ENCODE assay signal across 9 cellular contexts in the genomic region with DNA sequence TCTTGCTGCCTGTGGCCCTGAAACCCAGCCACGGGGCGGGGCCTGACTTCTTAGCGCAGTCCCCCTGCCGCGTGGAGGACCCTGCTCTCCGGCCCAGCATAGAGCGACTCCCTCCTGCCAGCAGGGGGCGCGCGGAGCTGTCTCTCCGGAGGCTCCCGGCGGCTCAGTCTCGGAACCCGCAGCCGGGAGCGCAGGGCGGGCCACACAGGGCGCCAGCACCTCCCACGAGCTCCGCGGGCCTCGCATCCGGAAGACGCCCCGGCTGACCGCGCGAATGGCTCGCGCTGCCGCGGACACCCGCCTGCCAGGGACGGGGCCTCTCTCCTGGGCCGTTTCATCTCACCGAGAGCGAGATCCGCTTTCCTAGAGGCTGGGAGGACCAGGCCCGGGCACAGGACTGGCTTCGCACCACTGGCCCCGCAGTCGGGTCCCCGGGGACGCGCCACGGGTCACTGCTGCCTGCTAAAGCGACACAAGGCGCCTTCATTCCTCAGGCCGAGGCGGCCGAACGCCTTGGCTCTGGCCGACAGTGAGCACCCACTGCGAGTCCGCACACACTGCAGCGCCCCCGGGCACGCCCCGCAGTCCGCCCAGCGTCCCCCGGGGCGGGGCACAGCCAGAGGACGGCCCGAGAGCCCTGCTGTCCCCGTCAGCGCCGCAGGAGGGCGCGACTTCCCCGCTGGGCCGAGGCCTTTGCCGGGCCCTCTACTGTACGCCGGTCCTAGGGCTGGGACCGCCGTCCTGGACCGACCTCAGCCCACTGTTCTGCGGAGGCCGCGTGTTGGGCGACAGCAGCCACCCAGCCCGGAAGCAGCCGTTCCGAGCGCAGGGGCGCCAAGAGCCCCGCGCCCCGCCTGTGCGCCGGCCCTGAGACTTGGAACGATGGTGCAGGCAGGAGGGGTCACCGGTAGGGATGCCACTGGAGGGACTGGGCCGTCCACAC. TPM values are rescaled to one million over a fixed set of nuclear protein-coding genes. Genes with fewer than 3 reads are reported as not detected.
A peak's percentile ranks its signal among the peaks of the same experiment; 100 is the strongest.
DNase-seq lines count a peak whose midpoint lies in the region; ATAC-seq and TF ChIP-seq lines count a peak whose summit lies in the region.
"Had no signal": no experiment of that assay in that cellular context is flagged by ENCODE, and none has a peak within 500 bp of the region (broad histone marks: within the 10 kb centered on the region; RNA-seq: fewer than 3 reads in every experiment).

No MANE protein-coding gene starts in this region.

- intact Hi-C loops in activated B cell treated with CpG ODN at 0.5 μM for 24 hours (cut with micrococcal nuclease): loop anchor here (1.0 to 10.0 kb wide), 13 partner anchors 27 to 695 kb away; a partner anchor contains a TSS

- peaks cover 3% of the 10 kb centered on the region for H3K27me3 Mint-ChIP-seq in activated B cell treated with CpG ODN at 0.5 μM for 24 hours

- peak overlapping the region; percentile 77 for H3K4me3 Mint-ChIP-seq in activated B cell treated with CpG ODN at 0.5 μM for 24 hours

- TF ChIP-seq CTCF in activated B cell treated with CpG ODN at 0.5 μM for 24 hours (IDR thresholded peaks at IDR 0.05): no peak
- peak; percentile 89 for TF ChIP-seq CTCF in kidney epithelial cell (IDR thresholded peaks at IDR 0.05; ENCODE audit: insufficient read depth, low read length, poor library complexity, severe bottlenecking)

- CTCF ChIA-PET in activated B cell treated with CpG ODN at 0.5 μM for 24 hours (lab: Charles Lee): interaction anchor here (0.7 to 7.3 kb wide), 12 partner anchors 10 to 456 kb away, joined by 3 to 132 read pairs (median 4); a partner anchor contains a TSS

- DNase-seq in AG08396 (ENCODE audit: low spot score) (peak; percentile 96), NCI-H2196 (lab: John Stamatoyannopoulos, UW; ENCODE audit: unreplicated experiment) (peak; percentile 90), activated B cell treated with CpG ODN at 0.5 μM for 24 hours (peak; percentile 91), kidney epithelial cell (ENCODE audit: low read depth) (no peak)
- peak; percentile 87 for DNase-seq in central memory CD4-positive, alpha-beta T cell
- DNase-seq in stimulated activated CD4-positive, alpha-beta T cell treated with anti-CD3 and anti-CD28 coated beads, Interleukin-15, amount 100 ng/mL, for 1 hour (ENCODE audit: low read depth in 1 of 2, low spot score in 1 of 2): peak; percentile 83 to 91

- H3K4me1 Mint-ChIP-seq in activated B cell treated with CpG ODN at 0.5 μM for 24 hours: peaks cover 7% of the 10 kb centered on the region

- no peaks in the 10 kb centered on the region for H3K36me3 ChIP-seq in kidney epithelial cell (ENCODE audit: control insufficient read depth, insufficient read depth, low read length)

- H3K9me3 Mint-ChIP-seq in activated B cell treated with CpG ODN at 0.5 μM for 24 hours: no peaks in the 10 kb centered on the region

- no peak overlapping the region for H3K27ac Mint-ChIP-seq in activated B cell treated with CpG ODN at 0.5 μM for 24 hours

- peak overlapping the region; percentile 73 for H3K4me3 ChIP-seq in kidney epithelial cell (ENCODE audit: low read depth, low read length)

- H3K36me3 Mint-ChIP-seq in activated B cell treated with CpG ODN at 0.5 μM for 24 hours (ENCODE audit: low read depth): no peaks in the 10 kb centered on the region

- POLR2A ChIA-PET in activated B cell treated with CpG ODN at 0.5 μM for 24 hours (lab: Charles Lee): interaction anchor here (0.6 to 2.0 kb wide), 8 partner anchors 11 to 695 kb away, joined by 3 to 17 read pairs (median 5); a partner anchor contains a TSS

- ATAC-seq in GM18861 (IDR thresholded peaks at IDR 0.05; ENCODE audit: unreplicated experiment): peak; percentile 84
- peak; percentile 92 for ATAC-seq in HG03066 (IDR thresholded peaks at IDR 0.05; ENCODE audit: low read depth, unreplicated experiment)
- ATAC-seq in activated B cell treated with CpG ODN at 0.5 μM for 24 hours (ENCODE audit: low read depth): peak; percentile 93

- H3K27me3 ChIP-seq in kidney epithelial cell (ENCODE audit: control insufficient read depth, insufficient read depth, low read length): no peaks in the 10 kb centered on the region

RNA-seq across cellular contexts. Expression of a gene that starts 39.0 kb away (rescaled TPM):
- total RNA-seq in activated B cell treated with CpG ODN at 0.5 μM for 24 hours (0.29 and 0.39 TPM in 2 replicates), kidney epithelial cell (9.3 and 14.9 TPM in 2 replicates)

RNA-seq across cellular contexts. Expression of a gene that starts 42.4 kb away (rescaled TPM):
- total RNA-seq in activated B cell treated with CpG ODN at 0.5 μM for 24 hours: not detected in 2 replicates
- total RNA-seq in kidney epithelial cell: not detected in 2 replicates
- total RNA-seq: activated CD8-positive, alpha-beta memory T cell treated with anti-CD3 and anti-CD28 coated beads for 36 hours had no signal
